In genomic region chr3:134199240-134199639, GRCh38 we compare ENCODE assay signal across 20 cellular contexts. TPM values are rescaled to one million over a fixed set of nuclear protein-coding genes. Genes with fewer than 3 reads are reported as not detected.
A peak's percentile ranks its signal among the peaks of the same experiment; 100 is the strongest.
DNase-seq lines count a peak whose midpoint lies in the region; ATAC-seq, FAIRE-seq and TF ChIP-seq lines count a peak whose summit lies in the region.
"Had no signal": no experiment of that assay in that cellular context is flagged by ENCODE, and none has a peak within 500 bp of the region (broad histone marks: within the 10 kb centered on the region; RNA-seq: fewer than 3 reads in every experiment).

No MANE protein-coding gene starts in this region.

- CTCF ChIA-PET in HepG2 (lab: Yijun Ruan, JAX; ENCODE audit: low intra/inter-chr PET ratio, low total read pairs), result no interaction called here
- CTCF ChIA-PET in WTC11 (lab: Charles Lee), result interaction anchor here (1.0 to 4.7 kb wide), 4 partner anchors 13 to 271 kb away, joined by 3 to 41 read pairs (median 4); no protein-coding TSS in a partner anchor

- H3K4me1 Mint-ChIP-seq in WTC11, result no peaks in the 10 kb centered on the region
- H3K4me1 Mint-ChIP-seq in neural progenitor cell, result peaks cover 3% of the 10 kb centered on the region
- H3K4me1 Mint-ChIP-seq: IgD-negative memory B cell had no signal

- H3K4me2 ChIP-seq in HepG2 (ENCODE audit: low read depth, low read length) (no peak overlapping the region), neural progenitor cell (no peak overlapping the region)
- H3K4me2 ChIP-seq: A549 had no signal

- H3K79me2 ChIP-seq in HepG2 (ENCODE audit: insufficient read depth, low read length), result no peaks in the 10 kb centered on the region
- H3K79me2 ChIP-seq in neural progenitor cell (ENCODE audit: low read depth), result peaks cover 8% of the 10 kb centered on the region

- H2AFZ ChIP-seq in HepG2 (ENCODE audit: low read length), result no peak overlapping the region
- no peak overlapping the region for H2AFZ ChIP-seq in neural progenitor cell (replicated peaks)

- 0 out of 2 replicates have a peak overlapping the region, but pooled peaks have one; percentile 19 for H3K27ac Mint-ChIP-seq in WTC11
- H3K27ac Mint-ChIP-seq in neural progenitor cell, result no peak overlapping the region
- no peak overlapping the region for H3K27ac Mint-ChIP-seq in activated naive CD4-positive, alpha-beta T cell treated with anti-CD3 and anti-CD28 coated beads, Interleukin-2, amount 50 U/mL, for 72 hours
- H3K27ac Mint-ChIP-seq: HFFc6, IgD-negative memory B cell had no signal

- peaks cover 15% of the 10 kb centered on the region for H3K9me3 Mint-ChIP-seq in WTC11
- no peaks in the 10 kb centered on the region for H3K9me3 Mint-ChIP-seq in neural progenitor cell
- no peaks in the 10 kb centered on the region for H3K9me3 Mint-ChIP-seq in activated naive CD4-positive, alpha-beta T cell treated with anti-CD3 and anti-CD28 coated beads, Interleukin-2, amount 50 U/mL, for 72 hours
- H3K9me3 Mint-ChIP-seq: CD4-positive, alpha-beta memory T cell; HFFc6 had no signal

- TF ChIP-seq CTCF in right lobe of liver (IDR thresholded peaks at IDR 0.05), result no peak
- no peak for TF ChIP-seq CTCF in HepG2 (CRISPR knock-in tag; IDR thresholded peaks at IDR 0.05)
- no peak for TF ChIP-seq CTCF in WTC11 (IDR thresholded peaks at IDR 0.05)
- no peak for TF ChIP-seq CTCF in neural progenitor cell (IDR thresholded peaks at IDR 0.05)

- no peaks in the 10 kb centered on the region for H3K27me3 Mint-ChIP-seq in WTC11 (ENCODE audit: low read depth)
- no peaks in the 10 kb centered on the region for H3K27me3 Mint-ChIP-seq in neural progenitor cell (ENCODE audit: insufficient read depth, low read depth)
- H3K27me3 Mint-ChIP-seq: CD4-positive, alpha-beta memory T cell; IgD-negative memory B cell had no signal

- H3K27ac ChIP-seq in right lobe of liver (no peak overlapping the region), HepG2 (ENCODE audit: extremely low read length, insufficient read depth, low read length) (no peak overlapping the region), neural progenitor cell (peak overlapping the region; percentile 59)
- H3K27ac ChIP-seq: A549, C4-2B, HL-60 had no signal

- TF ChIP-seq EP300 in HepG2 (IDR thresholded peaks at IDR 0.05; ENCODE audit: low read depth in 2 of 2, low read length in 2 of 2) (no peak), HepG2 (CRISPR knock-in tag; IDR thresholded peaks at IDR 0.05; ENCODE audit: borderline replicate concordance) (no peak)

- H3K27me3 ChIP-seq in right lobe of liver (no peaks in the 10 kb centered on the region), HepG2 (ENCODE audit: control insufficient read depth in 1 of 2, insufficient read depth in 2 of 2, low read length in 2 of 2) (no peaks in the 10 kb centered on the region), neural progenitor cell (no peaks in the 10 kb centered on the region)
- H3K27me3 ChIP-seq: BE2C had no signal

- 54% methylated on average over 3 of the region's 3 CpGs for WGBS in right lobe of liver (ENCODE audit: insufficient coverage, low coverage, low lambda C conversion rate, missing lambda C conversion rate)
- 100% methylated on average over 3 of the region's 3 CpGs for WGBS in HepG2 (ENCODE audit: low lambda C conversion rate)

- no peak for FAIRE-seq in HepG2 (lab: Jason Lieb, UNC)
- FAIRE-seq: A549, G401.6, GM12891, H1 had no signal

- H4K20me1 ChIP-seq in HepG2 (ENCODE audit: insufficient read depth, low read length) (no peaks in the 10 kb centered on the region), neural progenitor cell (ENCODE audit: low read depth) (no peaks in the 10 kb centered on the region)

- no peak for TF ChIP-seq POLR2A in right lobe of liver (IDR thresholded peaks at IDR 0.05)
- no peak for TF ChIP-seq POLR2A in HepG2 (IDR thresholded peaks at IDR 0.05; ENCODE audit: insufficient read depth in 1 of 2, low read depth in 2 of 2, low read length in 2 of 2)

- no peak for TF ChIP-seq RAD21 in HepG2 (CRISPR knock-in tag; IDR thresholded peaks at IDR 0.05)

- H3K9me3 ChIP-seq in right lobe of liver (no peaks in the 10 kb centered on the region), HepG2 (ENCODE audit: low read length) (no peaks in the 10 kb centered on the region), neural progenitor cell (ENCODE audit: low read depth) (no peaks in the 10 kb centered on the region)
- H3K9me3 ChIP-seq: A549, BE2C had no signal

- H3K36me3 Mint-ChIP-seq in WTC11 (peaks cover 59% of the 10 kb centered on the region), neural progenitor cell (peaks cover 23% of the 10 kb centered on the region)
- H3K36me3 Mint-ChIP-seq in activated naive CD4-positive, alpha-beta T cell treated with anti-CD3 and anti-CD28 coated beads, Interleukin-2, amount 50 U/mL, for 72 hours, result peaks cover 7 to 18% of the 10 kb centered on the region in 2 donors

- intact Hi-C loops in right lobe of liver (cut with DNase I) (no loop called here), HepG2 (cut with micrococcal nuclease; ENCODE audit: unreplicated experiment) (loop anchor here (5.0 kb wide), 1 partner anchor 98 kb away; no protein-coding TSS in a partner anchor)

- no peak overlapping the region for H3K9ac ChIP-seq in HepG2 (ENCODE audit: insufficient read depth, low read depth, low read length)
- no peak overlapping the region for H3K9ac ChIP-seq in neural progenitor cell

- ATAC-seq in right lobe of liver (peak; percentile 16 to 62 (median 46)), HepG2 (no peak), WTC11 (no peak), GM21381 (IDR thresholded peaks at IDR 0.05; ENCODE audit: unreplicated experiment) (no peak)
- ATAC-seq in activated naive CD4-positive, alpha-beta T cell treated with anti-CD3 and anti-CD28 coated beads, Interleukin-2, amount 50 U/mL, for 72 hours, result no peak

- H3K4me3 ChIP-seq in right lobe of liver (no peak overlapping the region), HepG2 (replicated peaks in 1 of 3; ENCODE audit: insufficient read depth in 1 of 3, low read depth in 2 of 3, low read length in 3 of 3) (no peak overlapping the region), neural progenitor cell (no peak overlapping the region)
- H3K4me3 ChIP-seq: A549 had no signal

- BruUV-seq in HepG2 (replicated peaks; lab: Mats Ljungman, UMichigan), result no TSS peak

- H3K4me1 ChIP-seq in right lobe of liver (no peaks in the 10 kb centered on the region), HepG2 (ENCODE audit: insufficient read depth, low read length) (no peaks in the 10 kb centered on the region), neural progenitor cell (no peaks in the 10 kb centered on the region)
- H3K4me1 ChIP-seq: A549, BE2C had no signal

- H3K36me3 ChIP-seq in right lobe of liver, result peaks cover 0 to 5% (median 1%) of the 10 kb centered on the region in 4 donors
- H3K36me3 ChIP-seq in HepG2 (replicated peaks in 1 of 2; ENCODE audit: control insufficient read depth in 1 of 2, insufficient read depth in 2 of 2, low read length in 2 of 2), result peaks cover 5 to 50% of the 10 kb centered on the region in 2 experiments
- peaks cover under 1% of the 10 kb centered on the region for H3K36me3 ChIP-seq in neural progenitor cell

- H3F3A ChIP-seq in neural progenitor cell (ENCODE audit: low read depth), result peaks cover 12% of the 10 kb centered on the region

- in situ Hi-C loops in HepG2 (cut with HindIII; ENCODE audit: extremely low pct_ligation_motif_present, low pct_unique_long_range_greater_than_20kb), result no loop called here

- POLR2A ChIA-PET in HepG2 (lab: Yijun Ruan, JAX) (no interaction called here), WTC11 (lab: Charles Lee) (no interaction called here)

- H3K4me3 Mint-ChIP-seq in WTC11 (no peak overlapping the region), neural progenitor cell (no peak overlapping the region)
- H3K4me3 Mint-ChIP-seq: CD4-positive, alpha-beta memory T cell; HFFc6; IgD-negative memory B cell had no signal

- no peak for DNase-seq in right lobe of liver
- no peak for DNase-seq in HepG2 (ENCODE audit: low spot score)
- DNase-seq in WTC11 (ENCODE audit: low spot score), result no peak
- peak; percentile 22 for DNase-seq in neural progenitor cell (ENCODE audit: low spot score)
- DNase-seq in activated naive CD4-positive, alpha-beta T cell treated with anti-CD3 and anti-CD28 coated beads, Interleukin-2, amount 50 U/mL, for 72 hours (ENCODE audit: low spot score in 2 of 2), result no peak
- DNase-seq: BE2C; CD4-positive, alpha-beta memory T cell; DMS153; DMS79 treated with DMSO at 0.1 percent for 48 hours; EL; HCEC 1CT; HFFc6 had no signal

TF ChIP-seq in HepG2, 621 proteins besides CTCF, POLR2A, EP300 and RAD21 (continues in another document):
- TF ChIP-seq MTA3 (CRISPR knock-in tag; IDR thresholded peaks at IDR 0.05) (no peak), MTF1 (CRISPR knock-in tag; IDR thresholded peaks at IDR 0.05) (no peak)

TF ChIP-seq in WTC11, 78 proteins besides CTCF, POLR2A, EP300 and RAD21 (continues in another document):
- TF ChIP-seq MXD4 (CRISPR knock-in tag; IDR thresholded peaks at IDR 0.05; ENCODE audit: borderline replicate concordance), result no peak
- TF ChIP-seq CREB1 (CRISPR knock-in tag; IDR thresholded peaks at IDR 0.05), result no peak

RNA-seq across cellular contexts. Expression of gene RYK, which starts 51.4 kb away (rescaled TPM):
- total RNA-seq in right lobe of liver (10 to 100 TPM; 15.9 to 28.5 (median 17.9) TPM), HepG2 (2016; rRNA removed; fragmentation: Illumina TruSeq; extraction: Trizol) (58.7 and 66.2 TPM in 2 replicates), WTC11 (2021) (46.1 to 54.2 TPM (median 48.5 TPM) in 3 replicates), neural progenitor cell (ENCODE audit: low replicate concordance) (99.5 and 134 TPM in 2 replicates)
- 78.1 and 78.2 TPM in 2 replicates for total RNA-seq in HepG2 (2016; cell fraction: cytosol; rRNA removed; fragmentation: Illumina TruSeq; extraction: Trizol; ENCODE audit: low read depth)
- total RNA-seq in HepG2 (2016; cell fraction: insoluble cytoplasmic fraction; rRNA removed; fragmentation: Illumina TruSeq; extraction: Trizol), result 52.1 and 70.0 TPM in 2 replicates
- 77.4 and 91.4 TPM in 2 replicates for total RNA-seq in HepG2 (2016; cell fraction: membrane; rRNA removed; fragmentation: Illumina TruSeq; extraction: Trizol)
- total RNA-seq in HepG2 (2016; cell fraction: nucleus; rRNA removed; fragmentation: Illumina TruSeq; extraction: Trizol), result 66.9 and 80.4 TPM in 2 replicates
- 30.8 and 35.0 TPM in 2 replicates for polyA plus RNA-seq in HepG2 (2011; rRNA removed)
- polyA plus RNA-seq in HepG2 (2011; cell fraction: cytosol; rRNA removed), result 16.0 and 20.5 TPM in 2 replicates
- polyA plus RNA-seq in HepG2 (2011; cell fraction: nucleus; rRNA removed), result 30.8 and 37.4 TPM in 2 replicates
- polyA plus RNA-seq in HepG2 (2012), result 29.3 and 30.2 TPM in 2 replicates
- polyA plus RNA-seq in HepG2 (2016; cell fraction: cytosol; fragmentation: Illumina TruSeq; extraction: Trizol; ENCODE audit: low read depth), result 19.2 and 19.8 TPM in 2 replicates
- polyA plus RNA-seq in HepG2 (2016; cell fraction: insoluble cytoplasmic fraction; fragmentation: Illumina TruSeq; extraction: Trizol; ENCODE audit: low read depth), result 56.6 and 58.1 TPM in 2 replicates
- 49.6 and 56.3 TPM in 2 replicates for polyA plus RNA-seq in HepG2 (2016; cell fraction: membrane; fragmentation: Illumina TruSeq; extraction: Trizol; ENCODE audit: low read depth)
- polyA plus RNA-seq in HepG2 (2016; cell fraction: nucleus; fragmentation: Illumina TruSeq; extraction: Trizol; ENCODE audit: insufficient read depth, low read depth), result 75.7 and 79.3 TPM in 2 replicates
- 40.1 and 68.9 TPM in 2 replicates for polyA minus RNA-seq in HepG2 (2011; rRNA and poly(A)+ RNA removed; ENCODE audit: low replicate concordance)
- polyA minus RNA-seq in HepG2 (2011; cell fraction: cytosol; rRNA and poly(A)+ RNA removed), result 17.1 and 17.7 TPM in 2 replicates
- 93.1 and 104 TPM in 2 replicates for polyA minus RNA-seq in HepG2 (2011; cell fraction: nucleus; rRNA and poly(A)+ RNA removed)
- 10 to 100 TPM; 16.4 to 50.1 TPM for total RNA-seq in activated naive CD4-positive, alpha-beta T cell treated with anti-CD3 and anti-CD28 coated beads, Interleukin-2, amount 50 U/mL, for 72 hours

Comparison
In these comparisons a context has a peak if more than half of its experiments do, and no peak if none do; other contexts are left out.
1. ATAC-seq: peak in right lobe of liver (4 of 4); none in HepG2 (single experiment), WTC11 (single experiment), activated naive CD4-positive, alpha-beta T cell treated with anti-CD3 and anti-CD28 coated beads, Interleukin-2, amount 50 U/mL, for 72 hours (0 of 2) and GM21381 (single experiment).